ENCODE assay signal across 32 cellular contexts in the genomic region with DNA sequence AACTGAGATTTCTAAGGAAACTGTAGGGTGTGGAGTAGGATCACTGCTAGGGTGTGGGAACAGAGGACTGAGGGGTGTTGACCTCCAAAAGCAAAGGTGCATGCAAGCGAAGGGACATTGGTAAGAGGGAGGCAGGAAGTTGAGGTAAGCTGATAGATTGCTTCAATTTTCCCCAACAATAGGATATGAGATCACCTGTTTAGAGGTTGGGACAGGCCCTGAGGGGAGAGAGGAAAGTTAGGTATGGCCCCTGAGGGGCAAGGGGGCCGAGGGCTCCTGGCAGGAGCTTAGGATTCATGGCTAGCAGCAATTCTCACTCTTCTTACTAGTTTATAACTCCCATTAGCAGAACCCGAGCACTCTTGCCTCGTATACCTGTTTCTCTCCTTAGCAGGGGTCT.
"Had no signal": no experiment of that assay in that cellular context is flagged by ENCODE, and none has a peak within 500 bp of the region (broad histone marks: within the 10 kb centered on the region; RNA-seq: fewer than 3 reads in every experiment).

No MANE protein-coding gene starts in this region.

- H3K4me1 ChIP-seq: gastrocnemius medialis had no signal

- H3K9me3 Mint-ChIP-seq: activated CD4-positive, alpha-beta T cell treated with anti-CD3 and anti-CD28 coated beads, Interleukin-2, amount 10 ng/mL, durations not matched to agents 24 days and 14 days; activated CD8-positive, alpha-beta T cell treated with anti-CD3 and anti-CD28 coated beads for 36 hours; activated T-cell treated with anti-CD3 and anti-CD28 coated beads, Interleukin-2, amount 50 U/mL, for 4 hours; activated T-helper 17 cell treated with anti-CD3 and anti-CD28 coated beads, Interleukin-2, amount 50 U/mL, for 72 hours; central memory CD8-positive, alpha-beta T cell; dendritic cell treated with granulocyte-macrophage colony-stimulating factor and Interleukin-4, amounts not matched to agents 40 ng/mL and 50 ng/mL, for 4 days; T-cell; T-helper 1 cell treated with Interleukin-12 subunit alpha and Interleukin-12 subunit beta and Interleukin-4 antibody, amounts not matched to agents 30 μg/mL and 1 μg/mL, for 36 hours; T-helper 2 cell treated with Interferon-gamma antibody and Interleukin-4, amounts not matched to agents 5 μg/mL and 100 μg/mL, for 36 hours had no signal

- DNase-seq: activated CD4-positive, alpha-beta T cell treated with anti-CD3 and anti-CD28 coated beads for 36 hours; activated CD4-positive, alpha-beta T cell treated with anti-CD3 and anti-CD28 coated beads, Interleukin-2, amount 10 ng/mL, durations not matched to agents 24 days and 14 days; activated CD4-positive, CD25-positive, alpha-beta regulatory T cell; activated CD4-positive, CD25-positive, alpha-beta regulatory T cell treated with anti-CD3 and anti-CD28 coated beads, Interleukin-2, amount 50 U/mL, for 72 hours; activated CD8-positive, alpha-beta memory T cell treated with anti-CD3 and anti-CD28 coated beads for 24 hours; activated CD8-positive, alpha-beta T cell treated with anti-CD3 and anti-CD28 coated beads for 36 hours; activated effector memory CD4-positive, alpha-beta T cell treated with Interleukin-2 at 50 U/mL for 16 hours; activated gamma-delta T cell treated with Interleukin-2 at 50 U/mL for 16 hours; activated naive CD4-positive, alpha-beta T cell treated with anti-CD3 and anti-CD28 coated beads, Interleukin-2, amount 50 U/mL, for 16 hours; activated naive CD4-positive, alpha-beta T cell treated with Interleukin-2 at 50 U/mL for 16 hours; activated T-cell treated with anti-CD3 and anti-CD28 coated beads, Interleukin-2, amount 50 U/mL, for 4 hours; amniotic stem cell; anterior cingulate cortex; brain microvascular endothelial cell; dorsolateral prefrontal cortex; effector memory CD4-positive, alpha-beta T cell; erythroblast; foreskin keratinocyte; gastrocnemius medialis; glutamatergic neuron; SW 1271; T-cell; T1000; WERI-Rb-1 had no signal

- H3K9me3 ChIP-seq: esophagus muscularis mucosa, gastrocnemius medialis had no signal

- ATAC-seq: activated CD4-positive, alpha-beta T cell treated with anti-CD3 and anti-CD28 coated beads for 36 hours; activated CD8-positive, alpha-beta T cell treated with anti-CD3 and anti-CD28 coated beads for 36 hours; activated T-cell treated with anti-CD3 and anti-CD28 coated beads, Interleukin-2, amount 50 U/mL, for 4 hours; activated T-helper 17 cell treated with anti-CD3 and anti-CD28 coated beads, Interleukin-2, amount 50 U/mL, for 72 hours; foreskin keratinocyte; gastrocnemius medialis; T-cell had no signal

- H3K27me3 Mint-ChIP-seq: activated CD4-positive, alpha-beta T cell treated with anti-CD3 and anti-CD28 coated beads for 36 hours; activated CD4-positive, alpha-beta T cell treated with anti-CD3 and anti-CD28 coated beads, Interleukin-2, amount 10 ng/mL, durations not matched to agents 24 days and 14 days; activated CD8-positive, alpha-beta T cell treated with anti-CD3 and anti-CD28 coated beads for 36 hours; activated naive CD8-positive, alpha-beta T cell; activated T-helper 17 cell treated with anti-CD3 and anti-CD28 coated beads, Interleukin-2, amount 50 U/mL, for 72 hours; central memory CD8-positive, alpha-beta T cell; dendritic cell treated with granulocyte-macrophage colony-stimulating factor and Interleukin-4, amounts not matched to agents 40 ng/mL and 50 ng/mL, for 4 days; T-cell had no signal

- H3K4me1 Mint-ChIP-seq: activated CD4-positive, alpha-beta T cell treated with anti-CD3 and anti-CD28 coated beads, Interleukin-2, amount 10 ng/mL, durations not matched to agents 24 days and 14 days; activated T-helper 17 cell treated with anti-CD3 and anti-CD28 coated beads, Interleukin-2, amount 50 U/mL, for 72 hours; central memory CD8-positive, alpha-beta T cell had no signal

- H3K27ac Mint-ChIP-seq: activated CD4-positive, alpha-beta T cell treated with anti-CD3 and anti-CD28 coated beads for 36 hours; activated CD4-positive, alpha-beta T cell treated with anti-CD3 and anti-CD28 coated beads, Interleukin-2, amount 10 ng/mL, durations not matched to agents 24 days and 14 days; activated CD8-positive, alpha-beta T cell treated with anti-CD3 and anti-CD28 coated beads for 36 hours; activated naive CD8-positive, alpha-beta T cell; activated T-helper 17 cell treated with anti-CD3 and anti-CD28 coated beads, Interleukin-2, amount 50 U/mL, for 72 hours; dendritic cell treated with granulocyte-macrophage colony-stimulating factor and Interleukin-4, amounts not matched to agents 40 ng/mL and 50 ng/mL, for 4 days; T-cell; T-helper 1 cell treated with Interleukin-12 subunit alpha and Interleukin-12 subunit beta and Interleukin-4 antibody, amounts not matched to agents 30 μg/mL and 1 μg/mL, for 36 hours; T-helper 2 cell treated with Interferon-gamma antibody and Interleukin-4, amounts not matched to agents 5 μg/mL and 100 μg/mL, for 36 hours had no signal

- H3K27me3 ChIP-seq: brain microvascular endothelial cell, dorsolateral prefrontal cortex, esophagus muscularis mucosa, foreskin keratinocyte, gastrocnemius medialis had no signal

- H3K36me3 ChIP-seq: brain microvascular endothelial cell, esophagus muscularis mucosa, gastrocnemius medialis, WERI-Rb-1 had no signal

- H3K4me3 ChIP-seq: coronary artery, dorsolateral prefrontal cortex, esophagus muscularis mucosa, gastrocnemius medialis had no signal

- H3K27ac ChIP-seq: brain microvascular endothelial cell, coronary artery, dorsolateral prefrontal cortex, esophagus muscularis mucosa, foreskin keratinocyte, gastrocnemius medialis, WERI-Rb-1 had no signal

- H3K4me3 Mint-ChIP-seq: activated CD4-positive, alpha-beta T cell treated with anti-CD3 and anti-CD28 coated beads for 36 hours; activated CD4-positive, alpha-beta T cell treated with anti-CD3 and anti-CD28 coated beads, Interleukin-2, amount 10 ng/mL, durations not matched to agents 24 days and 14 days; activated CD8-positive, alpha-beta T cell treated with anti-CD3 and anti-CD28 coated beads for 36 hours; activated naive CD8-positive, alpha-beta T cell; activated T-cell treated with anti-CD3 and anti-CD28 coated beads, Interleukin-2, amount 50 U/mL, for 4 hours; activated T-helper 17 cell treated with anti-CD3 and anti-CD28 coated beads, Interleukin-2, amount 50 U/mL, for 72 hours; central memory CD8-positive, alpha-beta T cell; dendritic cell treated with granulocyte-macrophage colony-stimulating factor and Interleukin-4, amounts not matched to agents 40 ng/mL and 50 ng/mL, for 4 days; T-cell; T-helper 1 cell treated with Interleukin-12 subunit alpha and Interleukin-12 subunit beta and Interleukin-4 antibody, amounts not matched to agents 30 μg/mL and 1 μg/mL, for 36 hours; T-helper 2 cell treated with Interferon-gamma antibody and Interleukin-4, amounts not matched to agents 5 μg/mL and 100 μg/mL, for 36 hours had no signal

- H3K36me3 Mint-ChIP-seq: activated naive CD8-positive, alpha-beta T cell; T-cell had no signal
